Comparison of ENCODE assay signal across 8 cellular contexts in the genomic region with DNA sequence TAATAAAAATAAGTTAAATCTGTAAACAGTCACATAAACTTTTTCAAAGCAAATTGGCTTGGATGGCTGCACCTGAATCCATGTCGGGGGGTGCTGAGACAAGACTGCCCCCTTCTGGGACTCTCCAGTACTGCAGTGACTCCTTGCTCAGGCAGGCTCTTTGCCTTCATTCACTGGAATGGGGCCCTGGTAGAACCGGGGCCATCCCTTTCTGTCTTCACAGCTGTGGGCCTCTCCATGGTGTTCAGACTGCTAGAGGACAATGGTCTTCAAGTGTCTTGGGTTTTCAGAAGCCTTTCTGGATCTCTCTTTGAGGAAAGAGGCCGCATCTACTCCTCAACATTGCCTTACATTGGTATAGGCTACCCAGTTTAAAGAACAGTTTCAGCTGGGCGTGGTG. TPM values are rescaled to one million over a fixed set of nuclear protein-coding genes. Genes with fewer than 3 reads are reported as not detected.
DNase-seq lines count a peak whose midpoint lies in the region; ATAC-seq and TF ChIP-seq lines count a peak whose summit lies in the region.

No MANE protein-coding gene starts in this region.

- H3K4me1 Mint-ChIP-seq in Caco-2 (ENCODE audit: low read depth, unreplicated experiment): no peaks in the 10 kb centered on the region
- H3K4me1 Mint-ChIP-seq in activated T-helper 2 cell treated with anti-CD3 and anti-CD28 coated beads, Interferon-gamma antibody, Interleukin-2, Interleukin-4, amounts not matched to agents 10 μg/mL and 5 μg/mL and 100 μg/mL, durations not matched to agents 14 hours and 24 hours and 36 hours (ENCODE audit: low read depth): peaks cover 16% of the 10 kb centered on the region

- H3K4me3 Mint-ChIP-seq in Caco-2 (ENCODE audit: unreplicated experiment): no peak overlapping the region
- H3K4me3 Mint-ChIP-seq in activated T-helper 2 cell treated with anti-CD3 and anti-CD28 coated beads, Interferon-gamma antibody, Interleukin-2, Interleukin-4, amounts not matched to agents 10 μg/mL and 5 μg/mL and 100 μg/mL, durations not matched to agents 14 hours and 24 hours and 36 hours (ENCODE audit: low read depth): no peak overlapping the region

- no peaks in the 10 kb centered on the region for H3K27me3 Mint-ChIP-seq in Caco-2 (ENCODE audit: insufficient read depth, unreplicated experiment)
- no peaks in the 10 kb centered on the region for H3K27me3 Mint-ChIP-seq in activated T-helper 2 cell treated with anti-CD3 and anti-CD28 coated beads, Interferon-gamma antibody, Interleukin-2, Interleukin-4, amounts not matched to agents 10 μg/mL and 5 μg/mL and 100 μg/mL, durations not matched to agents 14 hours and 24 hours and 36 hours (ENCODE audit: low read depth)

- CTCF ChIA-PET in Caco-2 (lab: Charles Lee): interaction anchor here (0.6 to 11.2 kb wide), 8 partner anchors 9 to 189 kb away, joined by 3 to 226 read pairs (median 6); a partner anchor contains a TSS

- no peak for TF ChIP-seq POLR2A in gastroesophageal sphincter (IDR thresholded peaks at IDR 0.05)
- no peak for TF ChIP-seq POLR2A in vagina (IDR thresholded peaks at IDR 0.05)

- H3K4me1 ChIP-seq in Caco-2 (no peaks in the 10 kb centered on the region), gastroesophageal sphincter (peaks cover 0 to 7% (median 0%) of the 10 kb centered on the region in 3 donors), vagina (no peaks in the 10 kb centered on the region)

- H3K9me3 ChIP-seq in Caco-2: no peaks in the 10 kb centered on the region
- H3K9me3 ChIP-seq in gastroesophageal sphincter: no peaks in the 10 kb centered on the region
- H3K9me3 ChIP-seq in vagina: no peaks in the 10 kb centered on the region

- H3K4me3 ChIP-seq in Caco-2 (ENCODE audit: low read depth, low read length) (no peak overlapping the region), gastroesophageal sphincter (no peak overlapping the region), vagina (no peak overlapping the region)

- no TSS peak for BruUV-seq in Caco-2 (replicated peaks; lab: Mats Ljungman, UMichigan)

- POLR2A ChIA-PET in Caco-2 (lab: Charles Lee): no interaction called here

- DNase-seq in Caco-2 (peak; percentile 69 to 84), HT1080 (ENCODE audit: low read depth) (peak; percentile 59), RKO (ENCODE audit: low spot score) (peak; percentile 67), pons (ENCODE audit: low spot score) (peak; percentile 47), vagina (ENCODE audit: extremely low spot score in 2 of 2) (no peak)
- DNase-seq in activated T-helper 2 cell treated with anti-CD3 and anti-CD28 coated beads, Interferon-gamma antibody, Interleukin-2, Interleukin-4, amounts not matched to agents 10 μg/mL and 5 μg/mL and 100 μg/mL, durations not matched to agents 14 hours and 24 hours and 36 hours (ENCODE audit: low spot score): peak; percentile 66

- no peak overlapping the region for H3K27ac Mint-ChIP-seq in Caco-2 (ENCODE audit: unreplicated experiment)
- no peak overlapping the region for H3K27ac Mint-ChIP-seq in activated T-helper 2 cell treated with anti-CD3 and anti-CD28 coated beads, Interferon-gamma antibody, Interleukin-2, Interleukin-4, amounts not matched to agents 10 μg/mL and 5 μg/mL and 100 μg/mL, durations not matched to agents 14 hours and 24 hours and 36 hours

- ATAC-seq in gastroesophageal sphincter: peak; percentile 50
- no peak for ATAC-seq in HG03439 (IDR thresholded peaks at IDR 0.05; ENCODE audit: unreplicated experiment)

- intact Hi-C loops in Caco-2 (cut with micrococcal nuclease; ENCODE audit: unreplicated experiment) (loop anchor here (1.0 kb wide), 1 partner anchor 28 kb away; no protein-coding TSS in a partner anchor), vagina (cut with DNase I) (no loop called here)
- intact Hi-C loops in activated T-helper 2 cell treated with anti-CD3 and anti-CD28 coated beads, Interferon-gamma antibody, Interleukin-2, Interleukin-4, amounts not matched to agents 10 μg/mL and 5 μg/mL and 100 μg/mL, durations not matched to agents 14 hours and 24 hours and 36 hours (cut with micrococcal nuclease): loop anchor here (1.0 to 10.0 kb wide), 4 partner anchors 15 to 459 kb away; no protein-coding TSS in a partner anchor

- WGBS in gastroesophageal sphincter (ENCODE audit: low coverage in 1 of 2), 2 donors: 0 to 39% methylated on average over 2 to 3 of the region's 4 CpGs

- no peak for TF ChIP-seq EP300 in gastroesophageal sphincter (IDR thresholded peaks at IDR 0.05)

- H3K27ac ChIP-seq in gastroesophageal sphincter: no peak overlapping the region
- H3K27ac ChIP-seq in vagina: no peak overlapping the region

- H3K27me3 ChIP-seq in Caco-2 (replicated peaks; ENCODE audit: control insufficient read depth, insufficient read depth, low read length) (no peaks in the 10 kb centered on the region), gastroesophageal sphincter (peaks cover 16% of the 10 kb centered on the region), vagina (no peaks in the 10 kb centered on the region)

- H3K36me3 ChIP-seq in Caco-2 (ENCODE audit: control insufficient read depth, insufficient read depth, low read length) (no peaks in the 10 kb centered on the region), gastroesophageal sphincter (no peaks in the 10 kb centered on the region), vagina (no peaks in the 10 kb centered on the region)

- no peaks in the 10 kb centered on the region for H3K36me3 Mint-ChIP-seq in Caco-2 (ENCODE audit: insufficient read depth, unreplicated experiment)
- no peaks in the 10 kb centered on the region for H3K36me3 Mint-ChIP-seq in activated T-helper 2 cell treated with anti-CD3 and anti-CD28 coated beads, Interferon-gamma antibody, Interleukin-2, Interleukin-4, amounts not matched to agents 10 μg/mL and 5 μg/mL and 100 μg/mL, durations not matched to agents 14 hours and 24 hours and 36 hours (ENCODE audit: low read depth)

- H3K9me3 Mint-ChIP-seq in Caco-2 (ENCODE audit: unreplicated experiment): no peaks in the 10 kb centered on the region
- H3K9me3 Mint-ChIP-seq in activated T-helper 2 cell treated with anti-CD3 and anti-CD28 coated beads, Interferon-gamma antibody, Interleukin-2, Interleukin-4, amounts not matched to agents 10 μg/mL and 5 μg/mL and 100 μg/mL, durations not matched to agents 14 hours and 24 hours and 36 hours: no peaks in the 10 kb centered on the region

- TF ChIP-seq CTCF in Caco-2 (IDR thresholded peaks at IDR 0.05; ENCODE audit: insufficient read depth in 1 of 2, low read depth in 1 of 2, low read length in 1 of 2, severe bottlenecking in 1 of 2, unreplicated experiment in 1 of 2): peak; percentile 89 to 91
- TF ChIP-seq CTCF in gastroesophageal sphincter (IDR thresholded peaks at IDR 0.05): peak; percentile 87 to 95 (median 89)
- TF ChIP-seq CTCF in vagina (IDR thresholded peaks at IDR 0.05): peak; percentile 56 to 76 (median 74)

RNA-seq across cellular contexts. Expression of a gene that starts 16.1 kb away (rescaled TPM):
- 39.9 and 43.5 TPM in 2 replicates for total RNA-seq in Caco-2 (2022)
- 69.8 and 71.3 TPM in 2 replicates for total RNA-seq in HT1080 (2014; rRNA removed; shearing (Covaris generic))
- polyA plus RNA-seq in HT1080 (2015; cell fraction: cytosol; rRNA removed): 44.5 and 56.5 TPM in 2 replicates
- polyA plus RNA-seq in HT1080 (2015; cell fraction: nucleus; rRNA removed): 46.9 and 48.8 TPM in 2 replicates
- 108 and 112 TPM in 2 replicates for total RNA-seq in activated T-helper 2 cell treated with anti-CD3 and anti-CD28 coated beads, Interferon-gamma antibody, Interleukin-2, Interleukin-4, amounts not matched to agents 10 μg/mL and 5 μg/mL and 100 μg/mL, durations not matched to agents 14 hours and 24 hours and 36 hours
- 10 to 100 TPM; 36.9 to 87.1 (median 43.3) TPM for total RNA-seq in gastroesophageal sphincter
- 52.3 TPM for total RNA-seq in vagina

RNA-seq across cellular contexts. Expression of a gene that starts 29.8 kb away (rescaled TPM):
- 17.0 and 17.8 TPM in 2 replicates for total RNA-seq in Caco-2 (2022)
- 12.2 and 14.0 TPM in 2 replicates for total RNA-seq in HT1080 (2014; rRNA removed; shearing (Covaris generic))
- polyA plus RNA-seq in HT1080 (2015; cell fraction: cytosol; rRNA removed): 15.2 and 16.0 TPM in 2 replicates
- 13.2 and 14.0 TPM in 2 replicates for polyA plus RNA-seq in HT1080 (2015; cell fraction: nucleus; rRNA removed)
- total RNA-seq in activated T-helper 2 cell treated with anti-CD3 and anti-CD28 coated beads, Interferon-gamma antibody, Interleukin-2, Interleukin-4, amounts not matched to agents 10 μg/mL and 5 μg/mL and 100 μg/mL, durations not matched to agents 14 hours and 24 hours and 36 hours: 406 and 416 TPM in 2 replicates
- 10 to 100 TPM in 1 of 4 donors, 1 to 10 TPM in 3; 2.8 to 19.0 (median 6.6) TPM for total RNA-seq in gastroesophageal sphincter
- total RNA-seq in vagina: 46.4 TPM

RNA-seq across cellular contexts. Expression of a gene that starts 50.7 kb away (rescaled TPM):
- total RNA-seq in Caco-2 (2022) (37.2 and 39.0 TPM in 2 replicates), gastroesophageal sphincter (10 to 100 TPM; 20.4 to 29.8 (median 27.1) TPM), vagina (18.4 TPM)
- 49.4 and 62.9 TPM in 2 replicates for total RNA-seq in HT1080 (2014; rRNA removed; shearing (Covaris generic))
- polyA plus RNA-seq in HT1080 (2015; cell fraction: cytosol; rRNA removed): 44.1 and 53.1 TPM in 2 replicates
- 52.9 and 59.8 TPM in 2 replicates for polyA plus RNA-seq in HT1080 (2015; cell fraction: nucleus; rRNA removed)
- total RNA-seq in activated T-helper 2 cell treated with anti-CD3 and anti-CD28 coated beads, Interferon-gamma antibody, Interleukin-2, Interleukin-4, amounts not matched to agents 10 μg/mL and 5 μg/mL and 100 μg/mL, durations not matched to agents 14 hours and 24 hours and 36 hours: 46.9 and 52.4 TPM in 2 replicates

Comparison
In these comparisons a context has a peak if more than half of its experiments do, and no peak if none do; other contexts are left out.
1. DNase-seq: peak in Caco-2 (2 of 2), HT1080 (single experiment), RKO (single experiment), activated T-helper 2 cell treated with anti-CD3 and anti-CD28 coated beads, Interferon-gamma antibody, Interleukin-2, Interleukin-4, amounts not matched to agents 10 μg/mL and 5 μg/mL and 100 μg/mL, durations not matched to agents 14 hours and 24 hours and 36 hours (single experiment) and pons (single experiment); none in vagina (0 of 2).
2. Peak in every context shown above with its lines, with median percentiles within 50 percentile points of each other: CTCF ChIP-seq.